In genomic region chr2:191806396-191806795, GRCh38 we compare ENCODE assay signal across 17 cellular contexts. TPM values are rescaled to one million over a fixed set of nuclear protein-coding genes. Genes with fewer than 3 reads are reported as not detected.
DNase-seq lines count a peak whose midpoint lies in the region; ATAC-seq, FAIRE-seq and TF ChIP-seq lines count a peak whose summit lies in the region.
"Had no signal": no experiment of that assay in that cellular context is flagged by ENCODE, and none has a peak within 500 bp of the region (broad histone marks: within the 10 kb centered on the region; RNA-seq: fewer than 3 reads in every experiment).

No MANE protein-coding gene starts in this region.

- H3K27ac Mint-ChIP-seq in activated naive CD4-positive, alpha-beta T cell treated with anti-CD3 and anti-CD28 coated beads for 36 hours, result peak overlapping the region; percentile 15
- H3K27ac Mint-ChIP-seq in activated naive CD4-positive, alpha-beta T cell treated with anti-CD3 and anti-CD28 coated beads, Interleukin-2, amount 50 U/mL, for 72 hours, result no peak overlapping the region
- H3K27ac Mint-ChIP-seq: CD14-positive monocyte had no signal

- WGBS in IMR-90 (ENCODE audit: extremely low coverage in 2 of 2, insufficient read length in 1 of 2), 2 experiments, result no CpG with 5 or more reads among the region's 1 CpG
- WGBS in GM12878 (ENCODE audit: insufficient coverage, insufficient replicate concordance, low lambda C conversion rate, missing lambda C conversion rate), result 0% methylated on average over 1 of the region's 1 CpG

- no TSS peak for BruUV-seq in IMR-90 (replicated peaks; lab: Mats Ljungman, UMichigan)
- BruUV-seq in GM12878 (replicated peaks; lab: Mats Ljungman, UMichigan), result no TSS peak

- no peak overlapping the region for H3K18ac ChIP-seq in IMR-90 (ENCODE audit: low read depth, low read length)

- TF ChIP-seq RAD21 in IMR-90 (IDR thresholded peaks at IDR 0.05; ENCODE audit: low read length), result no peak
- TF ChIP-seq RAD21 in GM12878 (IDR thresholded peaks at IDR 0.05; ENCODE audit: insufficient read depth, low read depth, low read length), result no peak

- H3K4ac ChIP-seq in IMR-90 (ENCODE audit: low read depth, low read length), result no peak overlapping the region

- H3K14ac ChIP-seq in IMR-90 (replicated peaks; ENCODE audit: low read depth, low read length), result no peak overlapping the region

- intact Hi-C loops in activated naive CD4-positive, alpha-beta T cell treated with anti-CD3 and anti-CD28 coated beads for 36 hours (cut with micrococcal nuclease), result no loop called here
- intact Hi-C loops in IMR-90 (cut with micrococcal nuclease) (no loop called here), GM12878 (cut with micrococcal nuclease; ENCODE audit: unreplicated experiment) (no loop called here)

- no peaks in the 10 kb centered on the region for H3K27me3 Mint-ChIP-seq in activated naive CD4-positive, alpha-beta T cell treated with anti-CD3 and anti-CD28 coated beads for 36 hours (ENCODE audit: low read depth)

- H2AK5ac ChIP-seq in IMR-90 (ENCODE audit: low read depth, low read length), result no peak overlapping the region

- no peak overlapping the region for H2AK9ac ChIP-seq in IMR-90 (replicated peaks; ENCODE audit: low read depth, low read length, poor library complexity)

- no peak overlapping the region for H3K23ac ChIP-seq in IMR-90 (ENCODE audit: low read depth, low read length)

- no peak for FAIRE-seq in GM12878 (lab: Jason Lieb, UNC)
- FAIRE-seq: GM12892 had no signal

- H4K20me1 ChIP-seq in IMR-90 (ENCODE audit: insufficient read depth, low read length) (no peaks in the 10 kb centered on the region), GM12878 (ENCODE audit: control insufficient read depth, insufficient read depth) (no peaks in the 10 kb centered on the region)

- no peak overlapping the region for H4K8ac ChIP-seq in IMR-90 (ENCODE audit: low read depth in 2 of 2, low read length in 2 of 2)

- CTCF ChIA-PET in activated naive CD4-positive, alpha-beta T cell treated with anti-CD3 and anti-CD28 coated beads for 36 hours (lab: Charles Lee), result interaction anchor here (0.9 kb wide), 1 partner anchor 98 kb away, joined by 3 read pairs; no protein-coding TSS in a partner anchor
- CTCF ChIA-PET in IMR-90 (lab: Yijun Ruan, JAX), result interaction anchor here (0.9 kb wide), 1 partner anchor 356 kb away, joined by 3 read pairs; no protein-coding TSS in a partner anchor
- CTCF ChIA-PET in GM12878 (lab: Yijun Ruan, JAX), result interaction anchor here (0.6 to 2.3 kb wide), 9 partner anchors 25 to 1075 kb away, joined by 3 to 8 read pairs (median 3); no protein-coding TSS in a partner anchor
- CTCF ChIA-PET in GM10248 (lab: Yijun Ruan, JAX), result interaction anchor here (1.3 to 2.0 kb wide), 2 partner anchors 18 to 356 kb away, joined by 3 to 8 read pairs; no protein-coding TSS in a partner anchor

- no peak overlapping the region for H3K9ac ChIP-seq in IMR-90 (ENCODE audit: low read depth, low read length)
- H3K9ac ChIP-seq in GM12878 (ENCODE audit: control insufficient read depth, insufficient read depth, low read length), result no peak overlapping the region

- no peak overlapping the region for H3K4me3 Mint-ChIP-seq in activated naive CD4-positive, alpha-beta T cell treated with anti-CD3 and anti-CD28 coated beads for 36 hours
- H3K4me3 Mint-ChIP-seq: CD14-positive monocyte had no signal

- H3K9me3 ChIP-seq in IMR-90 (ENCODE audit: control insufficient read depth, insufficient read depth, low read length) (no peaks in the 10 kb centered on the region), GM12878 (replicated peaks; ENCODE audit: control insufficient read depth, insufficient read depth, low read length) (no peaks in the 10 kb centered on the region)

- no peak overlapping the region for H4K5ac ChIP-seq in IMR-90 (ENCODE audit: low read depth, low read length)

- H3K36me3 ChIP-seq in IMR-90 (ENCODE audit: control insufficient read depth, insufficient read depth, low read length) (no peaks in the 10 kb centered on the region), GM12878 (ENCODE audit: control insufficient read depth in 2 of 2, insufficient read depth in 2 of 2, low read length in 1 of 2) (no peaks in the 10 kb centered on the region)

- in situ Hi-C loops in IMR-90 (cut with MboI; ENCODE audit: low sequenced_read_pairs), result no loop called here
- in situ Hi-C loops in GM12878 (cut with MboI), result no loop called here

- H2BK15ac ChIP-seq in IMR-90 (ENCODE audit: low read depth, low read length), result no peak overlapping the region

- H3K36me3 Mint-ChIP-seq in activated naive CD4-positive, alpha-beta T cell treated with anti-CD3 and anti-CD28 coated beads for 36 hours (ENCODE audit: low read depth), result no peaks in the 10 kb centered on the region
- no peaks in the 10 kb centered on the region for H3K36me3 Mint-ChIP-seq in activated naive CD4-positive, alpha-beta T cell treated with anti-CD3 and anti-CD28 coated beads, Interleukin-2, amount 50 U/mL, for 72 hours
- H3K36me3 Mint-ChIP-seq: CD14-positive monocyte had no signal

- H3K4me1 ChIP-seq in IMR-90 (ENCODE audit: control insufficient read depth, insufficient read depth, low read length), result no peaks in the 10 kb centered on the region
- no peaks in the 10 kb centered on the region for H3K4me1 ChIP-seq in GM12878 (ENCODE audit: control insufficient read depth, insufficient read depth, low read length)

- no peak overlapping the region for H3K27ac ChIP-seq in IMR-90 (ENCODE audit: insufficient read depth, low read length)
- no peak overlapping the region for H3K27ac ChIP-seq in GM12878 (ENCODE audit: control insufficient read depth, insufficient read depth)
- H3K27ac ChIP-seq: PC-9 had no signal

- no peaks in the 10 kb centered on the region for H3K79me2 ChIP-seq in GM12878 (ENCODE audit: control insufficient read depth, insufficient read depth, low read length)

- H3K4me2 ChIP-seq in IMR-90 (ENCODE audit: low read depth, low read length) (no peak overlapping the region), GM12878 (ENCODE audit: control insufficient read depth, insufficient read depth) (no peak overlapping the region)
- H3K4me2 ChIP-seq: PC-9 had no signal

- no peak overlapping the region for H3K56ac ChIP-seq in IMR-90 (ENCODE audit: extremely low read depth, insufficient read depth, low read length)

- TF ChIP-seq POLR2A in IMR-90 (IDR thresholded peaks at IDR 0.05; ENCODE audit: low read depth, low read length) (no peak), GM12878 (IDR thresholded peaks at IDR 0.05; ENCODE audit: low read depth, low read length) (no peak)

- SMC1A ChIA-PET in GM12878 (lab: Charles Lee; ENCODE audit: uncharacterized antibody, unreplicated experiment), result interaction anchor here (0.6 to 3.3 kb wide), 8 partner anchors 11 to 393 kb away, joined by 3 to 12 read pairs (median 3); no protein-coding TSS in a partner anchor

- no peaks in the 10 kb centered on the region for H3K79me1 ChIP-seq in IMR-90 (ENCODE audit: low read depth in 1 of 2, low read length in 2 of 2)

- no peak overlapping the region for H2BK5ac ChIP-seq in IMR-90 (ENCODE audit: low read depth, low read length, poor library complexity, severe bottlenecking)

- H3K4me3 ChIP-seq in IMR-90 (ENCODE audit: insufficient read depth, low read depth, low read length), result no peak overlapping the region
- H3K4me3 ChIP-seq in GM12878, result no peak overlapping the region
- H3K4me3 ChIP-seq: PC-9 had no signal

- no peak overlapping the region for H4K91ac ChIP-seq in IMR-90 (ENCODE audit: insufficient read depth, low read depth, low read length)

- no peaks in the 10 kb centered on the region for H3K9me1 ChIP-seq in IMR-90 (ENCODE audit: insufficient read depth, low read length)

- no peak for TF ChIP-seq EP300 in GM12878 (IDR thresholded peaks at IDR 0.05; ENCODE audit: borderline replicate concordance in 1 of 2, control insufficient read depth in 1 of 2, low read depth in 2 of 2, low read length in 2 of 2)

- H3K9me3 Mint-ChIP-seq in activated naive CD4-positive, alpha-beta T cell treated with anti-CD3 and anti-CD28 coated beads for 36 hours, result no peaks in the 10 kb centered on the region
- no peaks in the 10 kb centered on the region for H3K9me3 Mint-ChIP-seq in activated naive CD4-positive, alpha-beta T cell treated with anti-CD3 and anti-CD28 coated beads, Interleukin-2, amount 50 U/mL, for 72 hours
- H3K9me3 Mint-ChIP-seq: CD14-positive monocyte had no signal

- RAD21 ChIA-PET in GM12878 (lab: Charles Lee; ENCODE audit: unreplicated experiment), result no interaction called here

- TF ChIP-seq CTCF in IMR-90 (conservative IDR thresholded peaks at IDR 0.05; ENCODE audit: low read depth, low read length), result no peak
- TF ChIP-seq CTCF in GM12878 (IDR thresholded peaks at IDR 0.05 in 2 of 3, conservative IDR thresholded peaks at IDR 0.05 in 1 of 3; ENCODE audit: control insufficient read depth in 2 of 3, extremely low read depth in 1 of 3, insufficient read depth in 1 of 3, low read depth in 3 of 3, low read length in 3 of 3), result no peak
- TF ChIP-seq CTCF in GM10248 (IDR thresholded peaks at IDR 0.05; ENCODE audit: control extremely low read depth, extremely low read depth, low read depth, missing control alignments), result no peak

- POLR2A ChIA-PET in IMR-90 (lab: Charles Lee; ENCODE audit: unreplicated experiment), result no interaction called here
- POLR2A ChIA-PET in GM12878 (lab: Charles Lee), result no interaction called here
- POLR2A ChIA-PET in GM10248 (lab: Yijun Ruan, JAX), result no interaction called here

- no peak overlapping the region for H2BK20ac ChIP-seq in IMR-90 (ENCODE audit: low read depth, low read length)

- H2AFZ ChIP-seq in IMR-90 (replicated peaks; ENCODE audit: low read length, poor library complexity), result no peak overlapping the region
- H2AFZ ChIP-seq in GM12878 (ENCODE audit: control insufficient read depth, low read depth, low read length), result no peak overlapping the region
- H2AFZ ChIP-seq: PC-9 had no signal

- no peak for DNase-seq in activated naive CD4-positive, alpha-beta T cell treated with anti-CD3 and anti-CD28 coated beads for 36 hours
- no peak for DNase-seq in activated naive CD4-positive, alpha-beta T cell treated with anti-CD3 and anti-CD28 coated beads, Interleukin-2, amount 50 U/mL, for 72 hours (ENCODE audit: low spot score in 2 of 2)
- DNase-seq in IMR-90 (peak; percentile 17), GM12878 (ENCODE audit: low read depth, low spot score) (no peak), iris pigment epithelial cell (ENCODE audit: low read depth) (peak; percentile 65), GM10248 (ENCODE audit: extremely low spot score) (no peak), ureter (ENCODE audit: low spot score) (no peak)
- DNase-seq: COR-L47, DMS153, NCI-H1092 treated with DMSO at 0.1 percent for 48 hours, NCI-H1694, NCI-H446, NCI-H748 treated with DMSO at 0.1 percent for 48 hours, PC-9 had no signal

- no peak overlapping the region for H2BK120ac ChIP-seq in IMR-90 (ENCODE audit: low read depth, low read length)

- peaks cover 8% of the 10 kb centered on the region for H3K4me1 Mint-ChIP-seq in activated naive CD4-positive, alpha-beta T cell treated with anti-CD3 and anti-CD28 coated beads for 36 hours (ENCODE audit: low read depth)
- H3K4me1 Mint-ChIP-seq: CD14-positive monocyte had no signal

- ATAC-seq in activated naive CD4-positive, alpha-beta T cell treated with anti-CD3 and anti-CD28 coated beads, Interleukin-2, amount 50 U/mL, for 72 hours, result no peak
- ATAC-seq in IMR-90 (ENCODE audit: low read depth) (no peak), GM12878 (peak; percentile 25; the same call in 2 of the 3 replicates), GM19397 (IDR thresholded peaks at IDR 0.05; ENCODE audit: unreplicated experiment) (no peak)

- dilution Hi-C loops in IMR-90 (cut with HindIII; ENCODE audit: low sequenced_read_pairs, unreplicated experiment), result no loop called here

- H3K27me3 ChIP-seq in IMR-90 (ENCODE audit: control insufficient read depth, insufficient read depth, low read length) (peaks cover 2% of the 10 kb centered on the region; the same call in 1 of the 2 replicates), GM12878 (replicated peaks in 1 of 2; ENCODE audit: control insufficient read depth in 2 of 2, insufficient read depth in 2 of 2, low read length in 1 of 2) (no peaks in the 10 kb centered on the region; a peak in 1 of 4 replicates)

RNA-seq across cellular contexts. Expression of gene CAVIN2, which starts 40.5 kb away (rescaled TPM):
- total RNA-seq in activated naive CD4-positive, alpha-beta T cell treated with anti-CD3 and anti-CD28 coated beads for 36 hours, result not detected
- not detected for total RNA-seq in activated naive CD4-positive, alpha-beta T cell treated with anti-CD3 and anti-CD28 coated beads, Interleukin-2, amount 50 U/mL, for 72 hours
- 11.5 and 12.5 TPM in 2 replicates for total RNA-seq in IMR-90 (2012; rRNA removed)
- 7.7 and 8.3 TPM in 2 replicates for polyA plus RNA-seq in IMR-90 (2012; rRNA removed)
- 4.0 and 7.0 TPM in 2 replicates for polyA plus RNA-seq in IMR-90 (2012; cell fraction: cytosol; rRNA removed)
- 2.8 and 3.3 TPM in 2 replicates for polyA plus RNA-seq in IMR-90 (2012; cell fraction: nucleus; rRNA removed; ENCODE audit: low replicate concordance)
- total RNA-seq in GM12878 (2013; cell fraction: nucleolus; rRNA removed), result not detected in 2 replicates
- not detected in 2 replicates for total RNA-seq in GM12878 (2014; rRNA removed)
- not detected in 2 replicates for total RNA-seq in GM12878 (2014; rRNA removed; fragmentation: Illumina TruSeq; extraction: Trizol)
- total RNA-seq in GM12878 (2021), result 0.11 TPM in 1 of 2 replicates, not detected in the other
- polyA plus RNA-seq in GM12878 (2011; ENCODE audit: low read depth), result not detected
- 0.03 TPM in 1 of 2 replicates, not detected in the other for polyA plus RNA-seq in GM12878 (2011; rRNA removed)
- 0.01 TPM in 1 of 2 replicates, not detected in the other for polyA plus RNA-seq in GM12878 (2011; cell fraction: cytosol; rRNA removed)
- polyA plus RNA-seq in GM12878 (2011; cell fraction: nucleus; rRNA removed), result 0.04 TPM in 1 of 2 replicates, not detected in the other
- not detected in 2 replicates for polyA plus RNA-seq in GM12878 (2012)
- polyA plus RNA-seq in GM12878 (2014; fragmentation: Illumina TruSeq; extraction: Trizol), result not detected in 2 replicates
- not detected for polyA plus RNA-seq in GM12878 (2014; fragmentation: Nextera tagmentation; extraction: Ambion mirVana)
- polyA plus RNA-seq in GM12878 (2014; rRNA removed), result not detected in 2 replicates
- polyA plus RNA-seq in GM12878 (2016; fragmentation: Nextera tagmentation; extraction: Ambion mirVana), result not detected
- polyA minus RNA-seq in GM12878 (2011; rRNA and poly(A)+ RNA removed), result 0.10 TPM in 1 of 2 replicates, not detected in the other
- not detected in 2 replicates for polyA minus RNA-seq in GM12878 (2011; cell fraction: cytosol; rRNA and poly(A)+ RNA removed)
- not detected in 2 replicates for polyA minus RNA-seq in GM12878 (2011; cell fraction: nucleus; rRNA and poly(A)+ RNA removed)
- 52.4 TPM for total RNA-seq in ureter

Comparison
In these comparisons a context has a peak if more than half of its experiments do, and no peak if none do; other contexts are left out.
1. DNase-seq: peak in IMR-90 (single experiment) and iris pigment epithelial cell (single experiment); none in activated naive CD4-positive, alpha-beta T cell treated with anti-CD3 and anti-CD28 coated beads for 36 hours (single experiment), activated naive CD4-positive, alpha-beta T cell treated with anti-CD3 and anti-CD28 coated beads, Interleukin-2, amount 50 U/mL, for 72 hours (0 of 2), GM12878 (single experiment), GM10248 (single experiment) and ureter (single experiment).
2. RNA of gene CAVIN2, which starts 40.5 kb away (total RNA-seq): 52.4 TPM in ureter (single experiment) and 11.5 to 12.5 TPM in IMR-90; not detected in activated naive CD4-positive, alpha-beta T cell treated with anti-CD3 and anti-CD28 coated beads for 36 hours, not detected in activated naive CD4-positive, alpha-beta T cell treated with anti-CD3 and anti-CD28 coated beads, Interleukin-2, amount 50 U/mL, for 72 hours and 0.11 TPM in GM12878; every median in the first group is over 10 times any median in the second.